In the genomic region with DNA sequence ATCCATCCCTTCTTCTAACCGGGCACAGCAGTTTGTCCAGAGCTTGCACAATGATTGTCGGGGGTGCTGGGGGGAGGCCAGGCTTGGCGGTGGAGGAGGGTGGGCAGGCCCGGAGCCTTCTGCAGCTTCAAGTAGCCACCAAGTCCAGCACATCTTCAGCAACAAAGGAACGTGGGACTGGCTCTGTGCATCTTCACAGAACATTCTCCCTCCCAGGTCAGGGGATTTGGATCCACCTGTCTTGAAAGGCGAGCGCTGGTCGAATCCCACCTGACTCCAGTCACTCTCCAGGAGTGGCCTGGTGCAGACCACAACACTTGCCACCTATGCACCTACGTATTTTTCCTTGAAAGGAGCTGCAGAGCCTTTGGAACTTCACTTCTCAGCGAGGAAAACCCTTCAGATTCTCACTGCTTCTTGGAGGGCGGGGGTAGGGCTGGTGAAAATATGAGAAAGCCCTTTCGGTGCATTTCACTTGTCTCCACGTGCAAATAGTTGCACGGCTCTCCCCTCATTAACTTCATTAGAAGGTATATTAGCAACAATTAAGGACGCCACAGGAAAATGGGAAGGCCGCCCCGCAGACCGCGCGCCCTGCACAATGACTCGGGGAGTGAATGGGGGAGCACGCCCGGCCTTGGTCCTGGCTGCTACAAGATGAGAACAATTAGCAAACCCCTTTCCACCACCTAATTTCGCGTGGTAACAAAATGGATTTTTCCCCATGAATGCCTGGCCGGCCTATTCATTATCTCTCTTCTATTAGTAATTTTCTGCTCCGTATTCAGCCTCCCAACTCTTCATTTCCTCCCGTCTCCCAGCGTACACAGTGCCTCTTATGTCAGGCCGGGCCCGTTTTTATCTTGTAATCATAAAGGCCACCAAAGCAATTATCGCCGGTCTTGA, we compare ENCODE assay signal across 13 cellular contexts.
DNase-seq lines count a peak whose midpoint lies in the region; ATAC-seq, FAIRE-seq and TF ChIP-seq lines count a peak whose summit lies in the region.
"Had no signal": no experiment of that assay in that cellular context is flagged by ENCODE, and none has a peak within 500 bp of the region (broad histone marks: within the 10 kb centered on the region; RNA-seq: fewer than 3 reads in every experiment).

No MANE protein-coding gene starts in this region.

- peaks cover 83 to 97% (median 86%) of the 10 kb centered on the region in 3 donors for H3K27me3 Mint-ChIP-seq in CD14-positive monocyte (ENCODE audit: low read depth in 3 of 3)
- H3K27me3 Mint-ChIP-seq in CD8-positive, alpha-beta T cell (ENCODE audit: low read depth), result peaks cover 72% of the 10 kb centered on the region

- H3K36me3 Mint-ChIP-seq in CD14-positive monocyte, result peaks cover 0 to 1% of the 10 kb centered on the region in 2 donors
- H3K36me3 Mint-ChIP-seq in CD8-positive, alpha-beta T cell, result no peaks in the 10 kb centered on the region

- peaks cover 17% of the 10 kb centered on the region for H4K20me1 ChIP-seq in neural cell (ENCODE audit: insufficient read depth)

- TF ChIP-seq CTCF in CD14-positive monocyte (IDR thresholded peaks at IDR 0.05) (no peak), coronary artery (IDR thresholded peaks at IDR 0.05) (no peak), neural cell (IDR thresholded peaks at IDR 0.05; ENCODE audit: poor library complexity, severe bottlenecking) (no peak)
- TF ChIP-seq CTCF in CD8-positive, alpha-beta T cell (IDR thresholded peaks at IDR 0.05), result no peak

- H3K4me1 ChIP-seq in CD8-positive, alpha-beta T cell (ENCODE audit: insufficient read depth, low read length), result peaks cover 27% of the 10 kb centered on the region
- H3K4me1 ChIP-seq in small intestine (ENCODE audit: control insufficient read depth in 2 of 2, insufficient read depth in 1 of 2, low read depth in 1 of 2, low read length in 1 of 2), result no peaks in the 10 kb centered on the region

- peaks cover 53% of the 10 kb centered on the region for H3K27me3 ChIP-seq in CD8-positive, alpha-beta T cell (ENCODE audit: insufficient read depth, low read length)
- H3K27me3 ChIP-seq in neural cell (ENCODE audit: insufficient read depth, low read depth, low read length) (no peaks in the 10 kb centered on the region), small intestine (ENCODE audit: control insufficient read depth in 2 of 2, insufficient read depth in 2 of 2, low read length in 2 of 2) (peaks cover 26 to 31% of the 10 kb centered on the region in 2 donors)

- H3K79me2 ChIP-seq in neural cell (replicated peaks; ENCODE audit: insufficient read depth, low read length), result peaks cover 93% of the 10 kb centered on the region

- DNase-seq in CD14-positive monocyte (ENCODE audit: low spot score) (peak; percentile 11), coronary artery (ENCODE audit: low spot score) (peak; percentile 36), SK-N-DZ (ENCODE audit: low spot score) (no peak), small intestine (no peak)
- DNase-seq in CD8-positive, alpha-beta T cell, result no peak
- DNase-seq: activated CD4-positive, alpha-beta T cell treated with anti-CD3 and anti-CD28 coated beads for 36 hours; activated naive CD4-positive, alpha-beta T cell; NCI-H1092 treated with DMSO at 0.1 percent for 48 hours; NCI-H345; sigmoid colon had no signal

- no peaks in the 10 kb centered on the region for H3K4me1 Mint-ChIP-seq in CD14-positive monocyte
- H3K4me1 Mint-ChIP-seq in CD8-positive, alpha-beta T cell (ENCODE audit: low read depth), result peaks cover 30% of the 10 kb centered on the region

- no peak for TF ChIP-seq EP300 in neural cell (conservative IDR thresholded peaks at IDR 0.05; ENCODE audit: poor library complexity, severe bottlenecking)

- CTCF ChIA-PET in CD8-positive, alpha-beta T cell (lab: Charles Lee), result interaction anchor here (0.7 kb wide), 1 partner anchor 57 kb away, joined by 3 read pairs; no protein-coding TSS in a partner anchor

- H3F3A ChIP-seq in neural cell (ENCODE audit: insufficient read depth, low read length, poor library complexity, severe bottlenecking), result peaks cover 8% of the 10 kb centered on the region

- H3K4me2 ChIP-seq in neural cell (ENCODE audit: low read length), result peak overlapping the region; percentile 87

- ATAC-seq in CD8-positive, alpha-beta T cell, result no peak
- no peak for ATAC-seq in HG03135 (IDR thresholded peaks at IDR 0.05; ENCODE audit: unreplicated experiment)
- ATAC-seq: activated CD4-positive, alpha-beta T cell treated with anti-CD3 and anti-CD28 coated beads for 36 hours had no signal

- intact Hi-C loops in CD14-positive monocyte (cut with micrococcal nuclease), result no loop called here
- intact Hi-C loops in CD8-positive, alpha-beta T cell (cut with DNase I, micrococcal nuclease), result loop anchor here in 1 of 2 experiments (10.0 kb wide), 1 partner anchor 69 kb away; no protein-coding TSS in a partner anchor

- no peak for TF ChIP-seq RAD21 in neural cell (conservative IDR thresholded peaks at IDR 0.05)

- H2AFZ ChIP-seq in neural cell (ENCODE audit: low read depth, low read length), result no peak overlapping the region

- POLR2A ChIA-PET in CD8-positive, alpha-beta T cell (lab: Charles Lee), result no interaction called here

- H3K27ac Mint-ChIP-seq in CD14-positive monocyte, result no peak overlapping the region
- H3K27ac Mint-ChIP-seq in CD8-positive, alpha-beta T cell, result no peak overlapping the region
- H3K27ac Mint-ChIP-seq: activated CD4-positive, alpha-beta T cell treated with anti-CD3 and anti-CD28 coated beads for 36 hours had no signal

- H3K9me3 Mint-ChIP-seq in CD14-positive monocyte, result peaks cover 0 to 11% (median 3%) of the 10 kb centered on the region in 7 donors
- no peaks in the 10 kb centered on the region for H3K9me3 Mint-ChIP-seq in CD8-positive, alpha-beta T cell

- H3K27ac ChIP-seq in CD8-positive, alpha-beta T cell (ENCODE audit: low read depth, low read length), result no peak overlapping the region
- H3K27ac ChIP-seq in coronary artery (no peak overlapping the region), neural cell (ENCODE audit: low read length) (peak overlapping the region; percentile 99), small intestine (ENCODE audit: low read depth in 1 of 2, low read length in 1 of 2) (no peak overlapping the region)
- H3K27ac ChIP-seq: sigmoid colon had no signal

- 18 to 23% (median 22%) methylated on average over 33 of the region's 33 CpGs for WGBS in small intestine, 3 donors

- no peaks in the 10 kb centered on the region for H3K36me3 ChIP-seq in CD8-positive, alpha-beta T cell (ENCODE audit: insufficient read depth, low read length)
- no peaks in the 10 kb centered on the region for H3K36me3 ChIP-seq in neural cell (ENCODE audit: insufficient read depth, low read length)
- no peaks in the 10 kb centered on the region for H3K36me3 ChIP-seq in small intestine (ENCODE audit: control insufficient read depth in 2 of 2, insufficient read depth in 2 of 2, low read length in 2 of 2)
- H3K36me3 ChIP-seq: sigmoid colon had no signal

- peak overlapping the region in 1 of 2 donors; percentile 70 for H3K4me3 Mint-ChIP-seq in CD14-positive monocyte
- peak overlapping the region; percentile 56 for H3K4me3 Mint-ChIP-seq in CD8-positive, alpha-beta T cell
- H3K4me3 Mint-ChIP-seq: activated CD4-positive, alpha-beta T cell treated with anti-CD3 and anti-CD28 coated beads for 36 hours had no signal

- FAIRE-seq in small intestine (lab: Jason Lieb, UNC), result no peak
- FAIRE-seq: colon had no signal

- H3K9me3 ChIP-seq in CD8-positive, alpha-beta T cell (ENCODE audit: low read length), result no peaks in the 10 kb centered on the region
- H3K9me3 ChIP-seq in neural cell (ENCODE audit: low read length) (no peaks in the 10 kb centered on the region), small intestine (ENCODE audit: control insufficient read depth, low read depth) (no peaks in the 10 kb centered on the region)
- H3K9me3 ChIP-seq: sigmoid colon had no signal

- no peaks in the 10 kb centered on the region for H3K9me2 ChIP-seq in neural cell (ENCODE audit: insufficient read depth, low read length)

- no peak overlapping the region for H3K4me3 ChIP-seq in CD8-positive, alpha-beta T cell (ENCODE audit: low read depth, low read length)
- H3K4me3 ChIP-seq in coronary artery, result peak overlapping the region; percentile 59
- H3K4me3 ChIP-seq in neural cell (ENCODE audit: low read length), result peak overlapping the region; percentile 98
- H3K4me3 ChIP-seq in small intestine (ENCODE audit: low read depth in 1 of 2, low read length in 2 of 2), result no peak overlapping the region

- peak overlapping the region; percentile 99 for H3K9ac ChIP-seq in neural cell (ENCODE audit: low read length)

TF ChIP-seq in neural cell, 6 proteins besides CTCF, POLR2A, EP300 and RAD21:
- no peak for TF ChIP-seq POLR2AphosphoS5 (IDR thresholded peaks at IDR 0.05)
- peak; percentile 49 for TF ChIP-seq TAF1 (IDR thresholded peaks at IDR 0.05; ENCODE audit: low read depth)

Comparison
In these comparisons a context has a peak if more than half of its experiments do, and no peak if none do; other contexts are left out.
1. DNase-seq: peak in CD14-positive monocyte (single experiment) and coronary artery (single experiment); none in CD8-positive, alpha-beta T cell (0 of 7), SK-N-DZ (single experiment) and small intestine (single experiment).
2. H3K4me3 ChIP-seq: peak in coronary artery (single experiment) and neural cell (single experiment); none in CD8-positive, alpha-beta T cell (single experiment) and small intestine (0 of 2).